8 cellular contexts compared by ENCODE assay signal in the genomic region with DNA sequence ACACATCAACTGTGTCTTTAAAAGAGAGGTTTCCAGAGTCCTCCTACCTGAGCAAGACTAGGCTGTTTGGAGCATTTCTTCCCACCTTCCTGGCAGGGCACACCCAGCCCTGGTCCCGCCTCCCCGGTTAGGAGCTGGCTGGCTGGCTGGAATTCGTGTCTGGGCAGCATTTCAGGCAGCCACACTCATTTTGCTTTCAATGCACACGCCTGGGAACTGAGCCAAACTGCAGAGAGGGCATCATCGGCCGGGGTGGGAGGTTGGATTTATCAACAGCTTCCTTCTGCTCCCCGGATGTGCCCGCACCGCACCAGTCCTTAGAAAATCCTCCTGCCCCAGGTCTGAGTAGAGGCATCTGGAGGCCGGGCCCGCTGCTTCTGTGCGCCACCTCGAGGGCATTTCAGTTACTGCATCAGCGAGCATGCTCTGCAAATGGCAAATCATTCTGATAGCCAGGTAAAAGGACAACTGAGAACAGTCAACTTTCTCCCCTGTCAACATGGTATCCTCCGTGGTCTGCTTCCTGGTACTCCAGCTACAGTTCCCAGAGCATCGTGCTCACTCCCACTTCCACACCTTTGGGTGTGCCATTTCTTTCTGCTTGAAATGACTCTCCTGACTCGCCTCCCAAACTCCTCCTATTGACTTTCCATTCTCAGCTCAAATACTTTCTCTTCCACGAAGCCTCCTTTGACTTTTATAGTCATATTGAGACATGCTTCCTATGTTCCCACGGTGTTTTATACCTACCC. TPM values are rescaled to one million over a fixed set of nuclear protein-coding genes. Genes with fewer than 3 reads are reported as not detected.
DNase-seq lines count a peak whose midpoint lies in the region; ATAC-seq and TF ChIP-seq lines count a peak whose summit lies in the region.

No MANE protein-coding gene starts in this region.

- peak; percentile 60 for ATAC-seq in HG03175 (IDR thresholded peaks at IDR 0.05; ENCODE audit: unreplicated experiment)
- ATAC-seq in right lobe of liver, result peak; percentile 90 to 92 (median 92)
- ATAC-seq in GM21360 (IDR thresholded peaks at IDR 0.05; ENCODE audit: unreplicated experiment), result no peak

- peak overlapping the region; percentile 53 for H3K4me2 ChIP-seq in BLaER1

- no peak overlapping the region for H3K4me3 ChIP-seq in BLaER1
- H3K4me3 ChIP-seq in duodenal mucosa (ENCODE audit: low read depth in 1 of 2, low read length in 2 of 2), result peak overlapping the region; percentile 9 to 10
- no peak overlapping the region for H3K4me3 ChIP-seq in right lobe of liver

- WGBS in right lobe of liver (ENCODE audit: insufficient coverage, low coverage, low lambda C conversion rate, missing lambda C conversion rate), result 10% methylated on average over 16 of the region's 19 CpGs

- peak; percentile 92 to 93 (median 92) for TF ChIP-seq CTCF in right lobe of liver (IDR thresholded peaks at IDR 0.05)

- no peaks in the 10 kb centered on the region for H4K20me1 ChIP-seq in BLaER1

- H3K36me3 ChIP-seq in BLaER1 (no peaks in the 10 kb centered on the region), duodenal mucosa (ENCODE audit: control insufficient read depth in 1 of 2, insufficient read depth in 2 of 2, low read length in 2 of 2) (peaks cover 13 to 36% of the 10 kb centered on the region in 2 donors), right lobe of liver (peaks cover 0 to 33% (median 11%) of the 10 kb centered on the region in 4 donors)

- H3K27ac ChIP-seq in BLaER1, result no peak overlapping the region
- no peak overlapping the region for H3K27ac ChIP-seq in duodenal mucosa (ENCODE audit: low read depth, low read length)
- no peak overlapping the region for H3K27ac ChIP-seq in right lobe of liver

- DNase-seq in NCI-H526 treated with DMSO at 0.1 percent for 48 hours (lab: John Stamatoyannopoulos, UW) (peak; percentile 69), right lobe of liver (peak; percentile 86 to 89 (median 88))
- DNase-seq in activated CD4-positive, alpha-beta T cell treated with anti-CD3 and anti-CD28 coated beads, Interleukin-2, amount 50 U/mL, for 24 hours (ENCODE audit: low read depth in 1 of 2, low spot score in 1 of 2), result peak; percentile 76
- peak; percentile 87 for DNase-seq in stimulated activated CD4-positive, alpha-beta T cell treated with anti-CD3 and anti-CD28 coated beads, Interleukin-4, amount 100 ng/mL, for 24 hours

- intact Hi-C loops in right lobe of liver (cut with DNase I), result no loop called here

- H3K9me3 ChIP-seq in BLaER1, result no peaks in the 10 kb centered on the region
- no peaks in the 10 kb centered on the region for H3K9me3 ChIP-seq in duodenal mucosa (ENCODE audit: control insufficient read depth in 1 of 2, low read length in 2 of 2)
- H3K9me3 ChIP-seq in right lobe of liver, result no peaks in the 10 kb centered on the region

- no peaks in the 10 kb centered on the region for H3K27me3 ChIP-seq in BLaER1
- no peaks in the 10 kb centered on the region for H3K27me3 ChIP-seq in duodenal mucosa (ENCODE audit: control insufficient read depth in 1 of 2, insufficient read depth in 2 of 2, low read length in 2 of 2)
- no peaks in the 10 kb centered on the region for H3K27me3 ChIP-seq in right lobe of liver

- TF ChIP-seq POLR2A in right lobe of liver (IDR thresholded peaks at IDR 0.05), result no peak

- H3K4me1 ChIP-seq in BLaER1 (peaks cover 32% of the 10 kb centered on the region), duodenal mucosa (ENCODE audit: control insufficient read depth in 1 of 2, insufficient read depth in 2 of 2, low read length in 2 of 2) (peaks cover 25 to 26% of the 10 kb centered on the region in 2 donors), right lobe of liver (peaks cover 0 to 22% (median 8%) of the 10 kb centered on the region in 4 donors)

- H3K9ac ChIP-seq in BLaER1 (no peak overlapping the region), duodenal mucosa (ENCODE audit: low read depth in 1 of 2, low read length in 2 of 2) (peak overlapping the region in 1 of 2 donors; percentile 16)

RNA-seq across cellular contexts. Expression of a gene that starts 20.6 kb away (rescaled TPM):
- 10 to 100 TPM; 53.3 to 94.0 (median 63.2) TPM for total RNA-seq in right lobe of liver

RNA-seq across cellular contexts. Expression of a gene that starts 34.3 kb away (rescaled TPM):
- total RNA-seq in right lobe of liver, result 1 to 10 TPM; 2.8 to 4.5 (median 3.4) TPM

RNA-seq across cellular contexts. Expression of a gene that starts 59.8 kb away (rescaled TPM):
- 10 to 100 TPM; 27.5 to 44.2 (median 32.0) TPM for total RNA-seq in right lobe of liver

Comparison
In these comparisons a context has a peak if more than half of its experiments do, and no peak if none do; other contexts are left out.
1. H3K4me3 ChIP-seq: peak in duodenal mucosa (2 of 2); none in BLaER1 (single experiment) and right lobe of liver (0 of 3).
2. Peak in every context shown above with its lines, with median percentiles within 50 percentile points of each other: DNase-seq.